Comparison of ENCODE assay signal across 1 cellular context in the genomic region with DNA sequence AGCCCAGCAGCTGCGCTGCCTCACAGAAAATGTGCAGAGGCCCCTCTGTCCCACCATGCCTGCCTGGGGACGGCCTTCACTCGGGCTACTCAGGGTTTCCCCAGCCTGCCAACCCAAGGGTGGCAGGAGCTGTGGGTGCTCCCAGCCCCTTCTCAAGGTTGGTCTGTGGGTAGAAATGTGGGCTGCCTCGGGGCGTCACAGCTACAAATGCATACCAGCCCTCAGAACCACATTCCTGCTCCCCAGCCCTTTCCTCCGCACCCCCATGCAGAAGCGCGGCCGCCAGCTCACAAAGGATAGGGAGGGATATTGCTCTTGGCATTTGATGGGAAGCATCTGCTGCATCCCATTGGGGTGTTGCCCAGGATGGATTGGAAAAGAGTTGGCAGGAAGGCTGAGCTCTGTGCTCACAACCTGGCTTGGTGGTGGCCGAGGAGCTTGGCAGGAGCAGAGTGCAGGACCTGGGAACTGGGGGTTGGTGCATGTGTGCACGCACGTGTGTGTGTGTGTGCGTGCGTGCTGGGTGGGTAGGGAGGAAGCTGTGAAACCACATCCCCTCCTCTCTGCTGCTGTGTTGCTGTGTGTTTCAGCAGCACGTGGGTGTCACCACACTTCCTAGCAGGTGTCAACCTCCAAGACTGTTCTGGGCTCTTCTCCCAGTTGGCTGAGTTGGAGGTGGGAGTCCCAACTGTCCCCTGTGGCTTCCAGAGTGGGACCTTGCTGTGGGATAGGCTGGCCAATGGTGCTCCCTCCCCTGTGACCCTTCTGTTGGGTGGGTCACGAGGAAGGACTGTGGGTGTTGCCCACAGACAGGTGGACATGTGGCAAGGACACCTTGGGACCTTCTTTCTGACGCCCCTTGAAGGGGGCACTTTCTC.
TF ChIP-seq lines count a peak whose summit lies in the region.

No MANE protein-coding gene starts in this region.

TF ChIP-seq in GM12878, 131 proteins besides CTCF, POLR2A, EP300 and RAD21 (continued from another document and continues in another):
- TF ChIP-seq, protein P1, sequence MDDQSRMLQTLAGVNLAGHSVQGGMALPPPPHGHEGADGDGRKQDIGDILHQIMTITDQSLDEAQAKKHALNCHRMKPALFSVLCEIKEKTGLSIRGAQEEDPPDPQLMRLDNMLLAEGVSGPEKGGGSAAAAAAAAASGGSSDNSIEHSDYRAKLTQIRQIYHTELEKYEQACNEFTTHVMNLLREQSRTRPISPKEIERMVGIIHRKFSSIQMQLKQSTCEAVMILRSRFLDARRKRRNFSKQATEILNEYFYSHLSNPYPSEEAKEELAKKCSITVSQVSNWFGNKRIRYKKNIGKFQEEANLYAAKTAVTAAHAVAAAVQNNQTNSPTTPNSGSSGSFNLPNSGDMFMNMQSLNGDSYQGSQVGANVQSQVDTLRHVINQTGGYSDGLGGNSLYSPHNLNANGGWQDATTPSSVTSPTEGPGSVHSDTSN (IDR thresholded peaks at IDR 0.05; ENCODE audit: insufficient replicate concordance, low read depth, low read length) = peak; percentile 48
- no peak for TF ChIP-seq CBX3 (IDR thresholded peaks at IDR 0.05; ENCODE audit: borderline replicate concordance, low read depth)
- TF ChIP-seq BACH1 (IDR thresholded peaks at IDR 0.05; ENCODE audit: borderline replicate concordance) = peak; percentile 95
- TF ChIP-seq SMARCA5 (IDR thresholded peaks at IDR 0.05) = peak; percentile 90
- TF ChIP-seq RB1 (IDR thresholded peaks at IDR 0.05; ENCODE audit: borderline replicate concordance) = no peak
- peak; percentile 99 for TF ChIP-seq NBN (IDR thresholded peaks at IDR 0.05)
- no peak for TF ChIP-seq WRNIP1 (IDR thresholded peaks at IDR 0.05; ENCODE audit: borderline replicate concordance, low read depth, low read length)
- TF ChIP-seq RAD51 (IDR thresholded peaks at IDR 0.05) = peak; percentile 87
- TF ChIP-seq EGR1 (IDR thresholded peaks at IDR 0.05; ENCODE audit: borderline replicate concordance in 1 of 2, low read depth in 2 of 2, low read length in 2 of 2) = peak; percentile 16 to 91; a peak in 2 of 3 replicates
- TF ChIP-seq TCF12 (IDR thresholded peaks at IDR 0.05; ENCODE audit: low read depth, low read length) = peak; percentile 98
- TF ChIP-seq SIN3A (IDR thresholded peaks at IDR 0.05; ENCODE audit: low read depth, low read length) = no peak; the same call in 1 of the 2 replicates
- TF ChIP-seq ZBED1 (IDR thresholded peaks at IDR 0.05; ENCODE audit: borderline replicate concordance) = peak; percentile 92; the same call in 1 of the 2 replicates
- TF ChIP-seq, protein P2, sequence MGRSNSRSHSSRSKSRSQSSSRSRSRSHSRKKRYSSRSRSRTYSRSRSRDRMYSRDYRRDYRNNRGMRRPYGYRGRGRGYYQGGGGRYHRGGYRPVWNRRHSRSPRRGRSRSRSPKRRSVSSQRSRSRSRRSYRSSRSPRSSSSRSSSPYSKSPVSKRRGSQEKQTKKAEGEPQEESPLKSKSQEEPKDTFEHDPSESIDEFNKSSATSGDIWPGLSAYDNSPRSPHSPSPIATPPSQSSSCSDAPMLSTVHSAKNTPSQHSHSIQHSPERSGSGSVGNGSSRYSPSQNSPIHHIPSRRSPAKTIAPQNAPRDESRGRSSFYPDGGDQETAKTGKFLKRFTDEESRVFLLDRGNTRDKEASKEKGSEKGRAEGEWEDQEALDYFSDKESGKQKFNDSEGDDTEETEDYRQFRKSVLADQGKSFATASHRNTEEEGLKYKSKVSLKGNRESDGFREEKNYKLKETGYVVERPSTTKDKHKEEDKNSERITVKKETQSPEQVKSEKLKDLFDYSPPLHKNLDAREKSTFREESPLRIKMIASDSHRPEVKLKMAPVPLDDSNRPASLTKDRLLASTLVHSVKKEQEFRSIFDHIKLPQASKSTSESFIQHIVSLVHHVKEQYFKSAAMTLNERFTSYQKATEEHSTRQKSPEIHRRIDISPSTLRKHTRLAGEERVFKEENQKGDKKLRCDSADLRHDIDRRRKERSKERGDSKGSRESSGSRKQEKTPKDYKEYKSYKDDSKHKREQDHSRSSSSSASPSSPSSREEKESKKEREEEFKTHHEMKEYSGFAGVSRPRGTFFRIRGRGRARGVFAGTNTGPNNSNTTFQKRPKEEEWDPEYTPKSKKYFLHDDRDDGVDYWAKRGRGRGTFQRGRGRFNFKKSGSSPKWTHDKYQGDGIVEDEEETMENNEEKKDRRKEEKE (IDR thresholded peaks at IDR 0.05) = no peak
- no peak for TF ChIP-seq CREB1 (IDR thresholded peaks at IDR 0.05; ENCODE audit: low read depth)
- peak; percentile 25; the same call in 1 of the 2 replicates for TF ChIP-seq CHD1 (IDR thresholded peaks at IDR 0.05; ENCODE audit: low read depth, low read length)
- TF ChIP-seq SIX5 (IDR thresholded peaks at IDR 0.05; ENCODE audit: low read depth, low read length, severe bottlenecking) = no peak
- TF ChIP-seq CREM (IDR thresholded peaks at IDR 0.05; ENCODE audit: low read depth) = peak; percentile 82
- TF ChIP-seq SREBF2 (IDR thresholded peaks at IDR 0.05; ENCODE audit: low read length) = no peak
- peak; percentile 100 for TF ChIP-seq BHLHE40 (IDR thresholded peaks at IDR 0.05; ENCODE audit: borderline replicate concordance in 1 of 2, low read depth in 2 of 2, low read length in 1 of 2)
- no peak for TF ChIP-seq HCFC1 (IDR thresholded peaks at IDR 0.05; ENCODE audit: low read length)
- TF ChIP-seq EZH2 (IDR thresholded peaks at IDR 0.05; ENCODE audit: borderline replicate concordance, control insufficient read depth, low read depth, low read length) = no peak
- TF ChIP-seq FOXM1 (IDR thresholded peaks at IDR 0.05; ENCODE audit: low read depth, low read length) = no peak
- TF ChIP-seq TARDBP (IDR thresholded peaks at IDR 0.05; ENCODE audit: borderline replicate concordance) = 0 out of 2 replicates have a peak, but pooled peaks have one; percentile 46
- TF ChIP-seq, protein P3, sequence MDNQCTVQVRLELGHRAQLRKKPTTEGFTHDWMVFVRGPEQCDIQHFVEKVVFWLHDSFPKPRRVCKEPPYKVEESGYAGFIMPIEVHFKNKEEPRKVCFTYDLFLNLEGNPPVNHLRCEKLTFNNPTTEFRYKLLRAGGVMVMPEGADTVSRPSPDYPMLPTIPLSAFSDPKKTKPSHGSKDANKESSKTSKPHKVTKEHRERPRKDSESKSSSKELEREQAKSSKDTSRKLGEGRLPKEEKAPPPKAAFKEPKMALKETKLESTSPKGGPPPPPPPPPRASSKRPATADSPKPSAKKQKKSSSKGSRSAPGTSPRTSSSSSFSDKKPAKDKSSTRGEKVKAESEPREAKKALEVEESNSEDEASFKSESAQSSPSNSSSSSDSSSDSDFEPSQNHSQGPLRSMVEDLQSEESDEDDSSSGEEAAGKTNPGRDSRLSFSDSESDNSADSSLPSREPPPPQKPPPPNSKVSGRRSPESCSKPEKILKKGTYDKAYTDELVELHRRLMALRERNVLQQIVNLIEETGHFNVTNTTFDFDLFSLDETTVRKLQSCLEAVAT (IDR thresholded peaks at IDR 0.05) = peak; percentile 89
- peak; percentile 98 for TF ChIP-seq PAX5 (IDR thresholded peaks at IDR 0.05; ENCODE audit: borderline replicate concordance, low read depth, low read length)
- TF ChIP-seq MYC (IDR thresholded peaks at IDR 0.05; ENCODE audit: insufficient read depth, insufficient read length, insufficient replicate concordance, low read length, severe bottlenecking) = peak; percentile 97
- no peak for TF ChIP-seq RBBP5 (conservative IDR thresholded peaks at IDR 0.05)
- TF ChIP-seq CBFB (IDR thresholded peaks at IDR 0.05; ENCODE audit: low read depth) = peak; percentile 95
- TF ChIP-seq FOXK2 (IDR thresholded peaks at IDR 0.05) = peak; percentile 90
- 0 out of 2 replicates have a peak, but pooled peaks have one; percentile 44 for TF ChIP-seq ASH2L (IDR thresholded peaks at IDR 0.05; ENCODE audit: borderline replicate concordance, low read depth)
- no peak; the same call in 1 of the 2 replicates for TF ChIP-seq SMC3 (IDR thresholded peaks at IDR 0.05; ENCODE audit: borderline replicate concordance, low read length)
- TF ChIP-seq POLR2AphosphoS2 (IDR thresholded peaks at IDR 0.05; ENCODE audit: low read depth, low read length) = peak; percentile 73
- peak; percentile 51 for TF ChIP-seq RELA (IDR thresholded peaks at IDR 0.05; ENCODE audit: borderline replicate concordance, partially characterized antibody)
- TF ChIP-seq BCL11A (IDR thresholded peaks at IDR 0.05; ENCODE audit: low read depth, low read length) = peak; percentile 96
- TF ChIP-seq, protein P4, sequence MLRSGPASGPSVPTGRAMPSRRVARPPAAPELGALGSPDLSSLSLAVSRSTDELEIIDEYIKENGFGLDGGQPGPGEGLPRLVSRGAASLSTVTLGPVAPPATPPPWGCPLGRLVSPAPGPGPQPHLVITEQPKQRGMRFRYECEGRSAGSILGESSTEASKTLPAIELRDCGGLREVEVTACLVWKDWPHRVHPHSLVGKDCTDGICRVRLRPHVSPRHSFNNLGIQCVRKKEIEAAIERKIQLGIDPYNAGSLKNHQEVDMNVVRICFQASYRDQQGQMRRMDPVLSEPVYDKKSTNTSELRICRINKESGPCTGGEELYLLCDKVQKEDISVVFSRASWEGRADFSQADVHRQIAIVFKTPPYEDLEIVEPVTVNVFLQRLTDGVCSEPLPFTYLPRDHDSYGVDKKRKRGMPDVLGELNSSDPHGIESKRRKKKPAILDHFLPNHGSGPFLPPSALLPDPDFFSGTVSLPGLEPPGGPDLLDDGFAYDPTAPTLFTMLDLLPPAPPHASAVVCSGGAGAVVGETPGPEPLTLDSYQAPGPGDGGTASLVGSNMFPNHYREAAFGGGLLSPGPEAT (IDR thresholded peaks at IDR 0.05; ENCODE audit: low read depth) = peak; percentile 96
- TF ChIP-seq, protein P5, sequence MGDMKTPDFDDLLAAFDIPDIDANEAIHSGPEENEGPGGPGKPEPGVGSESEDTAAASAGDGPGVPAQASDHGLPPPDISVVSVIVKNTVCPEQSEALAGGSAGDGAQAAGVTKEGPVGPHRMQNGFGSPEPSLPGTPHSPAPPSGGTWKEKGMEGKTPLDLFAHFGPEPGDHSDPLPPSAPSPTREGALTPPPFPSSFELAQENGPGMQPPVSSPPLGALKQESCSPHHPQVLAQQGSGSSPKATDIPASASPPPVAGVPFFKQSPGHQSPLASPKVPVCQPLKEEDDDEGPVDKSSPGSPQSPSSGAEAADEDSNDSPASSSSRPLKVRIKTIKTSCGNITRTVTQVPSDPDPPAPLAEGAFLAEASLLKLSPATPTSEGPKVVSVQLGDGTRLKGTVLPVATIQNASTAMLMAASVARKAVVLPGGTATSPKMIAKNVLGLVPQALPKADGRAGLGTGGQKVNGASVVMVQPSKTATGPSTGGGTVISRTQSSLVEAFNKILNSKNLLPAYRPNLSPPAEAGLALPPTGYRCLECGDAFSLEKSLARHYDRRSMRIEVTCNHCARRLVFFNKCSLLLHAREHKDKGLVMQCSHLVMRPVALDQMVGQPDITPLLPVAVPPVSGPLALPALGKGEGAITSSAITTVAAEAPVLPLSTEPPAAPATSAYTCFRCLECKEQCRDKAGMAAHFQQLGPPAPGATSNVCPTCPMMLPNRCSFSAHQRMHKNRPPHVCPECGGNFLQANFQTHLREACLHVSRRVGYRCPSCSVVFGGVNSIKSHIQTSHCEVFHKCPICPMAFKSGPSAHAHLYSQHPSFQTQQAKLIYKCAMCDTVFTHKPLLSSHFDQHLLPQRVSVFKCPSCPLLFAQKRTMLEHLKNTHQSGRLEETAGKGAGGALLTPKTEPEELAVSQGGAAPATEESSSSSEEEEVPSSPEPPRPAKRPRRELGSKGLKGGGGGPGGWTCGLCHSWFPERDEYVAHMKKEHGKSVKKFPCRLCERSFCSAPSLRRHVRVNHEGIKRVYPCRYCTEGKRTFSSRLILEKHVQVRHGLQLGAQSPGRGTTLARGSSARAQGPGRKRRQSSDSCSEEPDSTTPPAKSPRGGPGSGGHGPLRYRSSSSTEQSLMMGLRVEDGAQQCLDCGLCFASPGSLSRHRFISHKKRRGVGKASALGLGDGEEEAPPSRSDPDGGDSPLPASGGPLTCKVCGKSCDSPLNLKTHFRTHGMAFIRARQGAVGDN (IDR thresholded peaks at IDR 0.05) = peak; percentile 99
- TF ChIP-seq POLR2AphosphoS5 (IDR thresholded peaks at IDR 0.05; ENCODE audit: low read length) = peak; percentile 76
- TF ChIP-seq PAX8 (IDR thresholded peaks at IDR 0.05) = no peak
- peak in 1 of 2 experiments; percentile 55; a peak in 2 of 4 replicates for TF ChIP-seq CEBPB (IDR thresholded peaks at IDR 0.05; ENCODE audit: borderline replicate concordance in 1 of 2, low read depth in 2 of 2, low read length in 2 of 2)
- TF ChIP-seq, protein P6, sequence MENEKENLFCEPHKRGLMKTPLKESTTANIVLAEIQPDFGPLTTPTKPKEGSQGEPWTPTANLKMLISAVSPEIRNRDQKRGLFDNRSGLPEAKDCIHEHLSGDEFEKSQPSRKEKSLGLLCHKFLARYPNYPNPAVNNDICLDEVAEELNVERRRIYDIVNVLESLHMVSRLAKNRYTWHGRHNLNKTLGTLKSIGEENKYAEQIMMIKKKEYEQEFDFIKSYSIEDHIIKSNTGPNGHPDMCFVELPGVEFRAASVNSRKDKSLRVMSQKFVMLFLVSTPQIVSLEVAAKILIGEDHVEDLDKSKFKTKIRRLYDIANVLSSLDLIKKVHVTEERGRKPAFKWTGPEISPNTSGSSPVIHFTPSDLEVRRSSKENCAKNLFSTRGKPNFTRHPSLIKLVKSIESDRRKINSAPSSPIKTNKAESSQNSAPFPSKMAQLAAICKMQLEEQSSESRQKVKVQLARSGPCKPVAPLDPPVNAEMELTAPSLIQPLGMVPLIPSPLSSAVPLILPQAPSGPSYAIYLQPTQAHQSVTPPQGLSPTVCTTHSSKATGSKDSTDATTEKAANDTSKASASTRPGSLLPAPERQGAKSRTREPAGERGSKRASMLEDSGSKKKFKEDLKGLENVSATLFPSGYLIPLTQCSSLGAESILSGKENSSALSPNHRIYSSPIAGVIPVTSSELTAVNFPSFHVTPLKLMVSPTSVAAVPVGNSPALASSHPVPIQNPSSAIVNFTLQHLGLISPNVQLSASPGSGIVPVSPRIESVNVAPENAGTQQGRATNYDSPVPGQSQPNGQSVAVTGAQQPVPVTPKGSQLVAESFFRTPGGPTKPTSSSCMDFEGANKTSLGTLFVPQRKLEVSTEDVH (IDR thresholded peaks at IDR 0.05; ENCODE audit: low read depth, partially characterized antibody) = peak; percentile 16
- peak; percentile 75; the same call in 1 of the 2 replicates for TF ChIP-seq BMI1 (IDR thresholded peaks at IDR 0.05; ENCODE audit: borderline replicate concordance)
